In the genomic region with DNA sequence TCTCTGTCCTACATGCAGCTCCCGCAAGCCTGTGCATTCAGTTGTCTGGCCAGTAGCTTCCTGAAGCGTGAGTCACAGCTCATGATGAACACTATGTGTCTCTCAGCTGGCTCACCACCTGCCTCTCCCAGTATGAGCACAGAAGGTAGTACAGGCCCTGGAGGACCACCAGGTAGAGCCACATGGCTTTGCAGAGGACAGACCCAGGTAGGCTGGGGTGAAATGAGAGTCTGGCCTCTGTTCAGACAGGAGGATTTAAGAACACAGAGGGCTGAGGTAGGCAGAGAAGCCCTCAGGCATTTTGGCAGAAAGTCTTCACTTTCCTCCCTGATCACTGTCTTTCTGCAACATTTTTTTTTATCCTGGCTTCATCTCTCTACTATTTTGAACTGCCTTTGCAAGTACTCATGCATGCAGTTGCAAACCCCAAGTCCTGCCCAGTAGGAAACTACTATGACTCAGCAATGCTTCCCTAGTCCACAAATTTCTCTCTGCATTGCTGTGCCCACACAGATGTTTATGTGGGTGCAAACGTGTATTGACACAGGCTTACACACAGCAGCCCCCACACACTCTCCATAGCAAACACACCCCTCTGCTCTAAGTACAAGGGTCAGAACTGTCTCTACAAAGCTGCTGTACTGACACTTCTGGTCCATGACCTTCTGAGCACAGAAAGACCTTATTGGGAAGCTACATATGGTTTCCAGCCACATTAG, we compare ENCODE assay signal across 8 cellular contexts. TPM values are rescaled to one million over a fixed set of nuclear protein-coding genes. Genes with fewer than 3 reads are reported as not detected.
A peak's percentile ranks its signal among the peaks of the same experiment; 100 is the strongest.
DNase-seq lines count a peak whose midpoint lies in the region; ATAC-seq and TF ChIP-seq lines count a peak whose summit lies in the region.

No MANE protein-coding gene starts in this region.

- ATAC-seq in GM21367 (IDR thresholded peaks at IDR 0.05; ENCODE audit: unreplicated experiment) (peak; percentile 83), Right ventricle myocardium inferior (no peak)
- ATAC-seq in stimulated activated naive B cell treated with anti-CD40 and anti-IgM and Interleukin-4, amounts not matched to agents 10 μg/mL and 1 μg/mL and 100 μg/mL, for 72 hours (replicated peaks): peak; percentile 78 to 86

- peaks cover 7 to 9% of the 10 kb centered on the region in 2 donors for H3K4me1 Mint-ChIP-seq in stimulated activated naive B cell treated with anti-CD40 and anti-IgM and Interleukin-4, amounts not matched to agents 10 μg/mL and 1 μg/mL and 100 μg/mL, for 72 hours
- H3K4me1 Mint-ChIP-seq in activated CD4-positive, alpha-beta T cell treated with anti-CD3 and anti-CD28 coated beads, Interleukin-2, amount 10 ng/mL, durations not matched to agents 7 days and 5 days: peaks cover 6% of the 10 kb centered on the region

- no peaks in the 10 kb centered on the region for H3K36me3 Mint-ChIP-seq in stimulated activated naive B cell treated with anti-CD40 and anti-IgM and Interleukin-4, amounts not matched to agents 10 μg/mL and 1 μg/mL and 100 μg/mL, for 72 hours
- no peaks in the 10 kb centered on the region for H3K36me3 Mint-ChIP-seq in activated CD4-positive, alpha-beta T cell treated with anti-CD3 and anti-CD28 coated beads, Interleukin-2, amount 10 ng/mL, durations not matched to agents 7 days and 5 days (ENCODE audit: low read depth)

- TF ChIP-seq CTCF in fibroblast of pulmonary artery (IDR thresholded peaks at IDR 0.05; ENCODE audit: low read length, missing control alignments): no peak

- H3K27me3 Mint-ChIP-seq in stimulated activated naive B cell treated with anti-CD40 and anti-IgM and Interleukin-4, amounts not matched to agents 10 μg/mL and 1 μg/mL and 100 μg/mL, for 72 hours: peaks cover 20 to 30% of the 10 kb centered on the region in 2 donors
- peaks cover 33% of the 10 kb centered on the region for H3K27me3 Mint-ChIP-seq in activated CD4-positive, alpha-beta T cell treated with anti-CD3 and anti-CD28 coated beads, Interleukin-2, amount 10 ng/mL, durations not matched to agents 7 days and 5 days

- H3K9me3 Mint-ChIP-seq in stimulated activated naive B cell treated with anti-CD40 and anti-IgM and Interleukin-4, amounts not matched to agents 10 μg/mL and 1 μg/mL and 100 μg/mL, for 72 hours: peaks cover 9 to 11% of the 10 kb centered on the region in 2 donors
- H3K9me3 Mint-ChIP-seq in activated CD4-positive, alpha-beta T cell treated with anti-CD3 and anti-CD28 coated beads, Interleukin-2, amount 10 ng/mL, durations not matched to agents 7 days and 5 days: no peaks in the 10 kb centered on the region

- peak; percentile 51 for DNase-seq in NCI-H460 (ENCODE audit: extremely low read depth, low read depth)
- DNase-seq in fibroblast of pulmonary artery (ENCODE audit: low read depth): peak; percentile 56
- DNase-seq in stimulated activated naive B cell treated with anti-CD40 and anti-IgM and Interleukin-4, amounts not matched to agents 10 μg/mL and 1 μg/mL and 100 μg/mL, for 72 hours: peak; percentile 5
- no peak for DNase-seq in stimulated activated CD4-positive, alpha-beta T cell treated with anti-CD3 and anti-CD28 coated beads, Interleukin-15, amount 100 ng/mL, for 24 hours
- no peak for DNase-seq in Right ventricle myocardium inferior (ENCODE audit: missing footprints)
- no peak for DNase-seq in activated CD4-positive, alpha-beta T cell treated with anti-CD3 and anti-CD28 coated beads, Interleukin-2, amount 10 ng/mL, durations not matched to agents 7 days and 5 days
- DNase-seq in NCI-H1436 treated with DMSO at 0.1 percent for 48 hours (lab: John Stamatoyannopoulos, UW): no peak

- CTCF ChIA-PET in activated CD4-positive, alpha-beta T cell treated with anti-CD3 and anti-CD28 coated beads, Interleukin-2, amount 10 ng/mL, durations not matched to agents 7 days and 5 days (lab: Charles Lee): no interaction called here

- POLR2A ChIA-PET in activated CD4-positive, alpha-beta T cell treated with anti-CD3 and anti-CD28 coated beads, Interleukin-2, amount 10 ng/mL, durations not matched to agents 7 days and 5 days (lab: Charles Lee): no interaction called here

- intact Hi-C loops in Right ventricle myocardium inferior (cut with DNase I): no loop called here

- H3K4me3 Mint-ChIP-seq in stimulated activated naive B cell treated with anti-CD40 and anti-IgM and Interleukin-4, amounts not matched to agents 10 μg/mL and 1 μg/mL and 100 μg/mL, for 72 hours: no peak overlapping the region
- no peak overlapping the region for H3K4me3 Mint-ChIP-seq in activated CD4-positive, alpha-beta T cell treated with anti-CD3 and anti-CD28 coated beads, Interleukin-2, amount 10 ng/mL, durations not matched to agents 7 days and 5 days

- H3K27ac Mint-ChIP-seq in stimulated activated naive B cell treated with anti-CD40 and anti-IgM and Interleukin-4, amounts not matched to agents 10 μg/mL and 1 μg/mL and 100 μg/mL, for 72 hours: no peak overlapping the region
- H3K27ac Mint-ChIP-seq in activated CD4-positive, alpha-beta T cell treated with anti-CD3 and anti-CD28 coated beads, Interleukin-2, amount 10 ng/mL, durations not matched to agents 7 days and 5 days: no peak overlapping the region

- H3K4me3 ChIP-seq in fibroblast of pulmonary artery (replicated peaks; ENCODE audit: low read depth, low read length): no peak overlapping the region

RNA-seq across cellular contexts. Expression of gene SDR9C7, which starts 7.2 kb away (rescaled TPM):
- total RNA-seq in NCI-H460 (2014; rRNA removed; shearing (Covaris generic)): not detected in 2 replicates
- not detected in 2 replicates for polyA plus RNA-seq in NCI-H460 (2014; cell fraction: nucleus; rRNA removed)
- not detected for total RNA-seq in Right ventricle myocardium inferior
- total RNA-seq in activated CD4-positive, alpha-beta T cell treated with anti-CD3 and anti-CD28 coated beads, Interleukin-2, amount 10 ng/mL, durations not matched to agents 7 days and 5 days: not detected

RNA-seq across cellular contexts. Expression of gene RDH16, which starts 15.9 kb away (rescaled TPM):
- total RNA-seq in NCI-H460 (2014; rRNA removed; shearing (Covaris generic)): 0.05 TPM in 1 of 2 replicates, not detected in the other
- polyA plus RNA-seq in NCI-H460 (2014; cell fraction: nucleus; rRNA removed): 0.04 and 0.32 TPM in 2 replicates
- not detected for total RNA-seq in Right ventricle myocardium inferior
- under 1 TPM; 0.31 to 0.35 TPM for total RNA-seq in activated CD4-positive, alpha-beta T cell treated with anti-CD3 and anti-CD28 coated beads, Interleukin-2, amount 10 ng/mL, durations not matched to agents 7 days and 5 days

Comparison
In these comparisons a context has a peak if more than half of its experiments do, and no peak if none do; other contexts are left out.
1. DNase-seq: peak in NCI-H460 (single experiment), fibroblast of pulmonary artery (single experiment) and stimulated activated naive B cell treated with anti-CD40 and anti-IgM and Interleukin-4, amounts not matched to agents 10 μg/mL and 1 μg/mL and 100 μg/mL, for 72 hours (single experiment); none in stimulated activated CD4-positive, alpha-beta T cell treated with anti-CD3 and anti-CD28 coated beads, Interleukin-15, amount 100 ng/mL, for 24 hours (single experiment), Right ventricle myocardium inferior (single experiment), activated CD4-positive, alpha-beta T cell treated with anti-CD3 and anti-CD28 coated beads, Interleukin-2, amount 10 ng/mL, durations not matched to agents 7 days and 5 days (single experiment) and NCI-H1436 treated with DMSO at 0.1 percent for 48 hours (single experiment).